ENCODE assay signal across 8 cellular contexts in genomic region chr12:48817957-48818830, GRCh38. TPM values are rescaled to one million over a fixed set of nuclear protein-coding genes. Genes with fewer than 3 reads are reported as not detected.
DNase-seq lines count a peak whose midpoint lies in the region; ATAC-seq, FAIRE-seq and TF ChIP-seq lines count a peak whose summit lies in the region.

Gene CACNB3 (plus strand): TSS chr12:48818496. CDS start chr12:48818930, 434 bp downstream.

- H3K27me3 ChIP-seq in DOHH2 (ENCODE audit: control insufficient read depth, low read length) (peaks cover 24% of the 10 kb centered on the region), subcutaneous abdominal adipose tissue (ENCODE audit: control insufficient read depth in 5 of 5, insufficient read depth in 4 of 5, low read length in 5 of 5) (peaks cover 0 to 11% (median 2%) of the 10 kb centered on the region in 5 donors)

- H3K9me3 ChIP-seq in DOHH2 (ENCODE audit: control insufficient read depth, insufficient read depth, low read length) (no peaks in the 10 kb centered on the region), subcutaneous abdominal adipose tissue (ENCODE audit: control insufficient read depth in 5 of 5, low read length in 5 of 5) (no peaks in the 10 kb centered on the region)

- no peaks in the 10 kb centered on the region for H3K9me2 ChIP-seq in DOHH2 (replicated peaks; ENCODE audit: control insufficient read depth, low read length)

- H3K36me3 ChIP-seq in DOHH2 (ENCODE audit: control insufficient read depth, low read length) (no peaks in the 10 kb centered on the region), subcutaneous abdominal adipose tissue (ENCODE audit: control insufficient read depth in 5 of 5, insufficient read depth in 5 of 5, low read length in 5 of 5) (peaks cover 0 to under 1% (median 0%) of the 10 kb centered on the region in 5 donors)

- no peaks in the 10 kb centered on the region for H4K20me1 ChIP-seq in DOHH2 (ENCODE audit: control insufficient read depth, insufficient read depth, low read depth, low read length)

- peaks cover 10% of the 10 kb centered on the region; the same call in 1 of the 2 replicates for H3F3A ChIP-seq in DOHH2 (ENCODE audit: control insufficient read depth, insufficient read depth)

- no peaks in the 10 kb centered on the region for H3K79me2 ChIP-seq in DOHH2 (ENCODE audit: control insufficient read depth, low read length)

- H3K4me2 ChIP-seq in DOHH2 (ENCODE audit: low read length): peak within 1 kb of the TSS; percentile 80

- DNase-seq in HT1080 (ENCODE audit: low read depth) (peak; percentile 50), RCC 7860 (ENCODE audit: low spot score) (peak; percentile 24), frontal cortex (ENCODE audit: low spot score in 2 of 2) (peak; percentile 62 to 65), nucleus accumbens (lab: John Stamatoyannopoulos, UW) (peak in 44 of 56 donors; percentile 5 to 91 (median 46))
- DNase-seq in activated effector memory CD4-positive, alpha-beta T cell treated with anti-CD3 and anti-CD28 coated beads, Interleukin-2, amount 50 U/mL, for 16 hours: peak; percentile 92

- H3K9ac ChIP-seq in subcutaneous abdominal adipose tissue (ENCODE audit: low read length in 5 of 5): peak within 1 kb of the TSS in 3 of 5 donors; percentile 52 to 58 (median 54)

- H3K4me1 ChIP-seq in DOHH2 (ENCODE audit: control insufficient read depth, low read length) (peaks cover 33% of the 10 kb centered on the region), subcutaneous abdominal adipose tissue (ENCODE audit: control insufficient read depth in 5 of 5, insufficient read depth in 5 of 5, low read length in 5 of 5) (peaks cover 6 to 47% (median 35%) of the 10 kb centered on the region in 5 donors)

- FAIRE-seq in RCC 7860 (lab: Jason Lieb, UNC) (no peak), frontal cortex (lab: Jason Lieb, UNC) (no peak)

- H3K27ac ChIP-seq in DOHH2 (ENCODE audit: low read depth, low read length) (no peak within 1 kb of the TSS), subcutaneous abdominal adipose tissue (ENCODE audit: low read depth, low read length) (no peak within 1 kb of the TSS)

- H3K4me3 ChIP-seq in DOHH2 (ENCODE audit: low read length) (peak within 1 kb of the TSS; percentile 83), subcutaneous abdominal adipose tissue (ENCODE audit: low read depth in 1 of 5, low read length in 5 of 5) (peak within 1 kb of the TSS in 4 of 5 donors; percentile 61 to 73 (median 66))

- TF ChIP-seq CTCF in DOHH2 (IDR thresholded peaks at IDR 0.05; ENCODE audit: low read depth, low read length, poor library complexity, severe bottlenecking): no peak

- ATAC-seq in HG03378 (IDR thresholded peaks at IDR 0.05; ENCODE audit: unreplicated experiment): no peak

RNA-seq across cellular contexts. Expression of gene CACNB3, which starts in this region (rescaled TPM):
- total RNA-seq in HT1080 (2014; rRNA removed; shearing (Covaris generic)): 13.3 and 15.1 TPM in 2 replicates
- polyA plus RNA-seq in HT1080 (2015; cell fraction: cytosol; rRNA removed): 12.1 and 12.3 TPM in 2 replicates
- 35.7 and 47.5 TPM in 2 replicates for polyA plus RNA-seq in HT1080 (2015; cell fraction: nucleus; rRNA removed)
- 41.6 TPM for total RNA-seq in frontal cortex

Comparison
In these comparisons a context has a peak if more than half of its experiments do, and no peak if none do; other contexts are left out.
1. DNase-seq: peak in every context shown above with its lines; median percentile 92 in activated effector memory CD4-positive, alpha-beta T cell treated with anti-CD3 and anti-CD28 coated beads, Interleukin-2, amount 50 U/mL, for 16 hours; 64 in frontal cortex; 50 in HT1080; 46 in nucleus accumbens; 24 in RCC 7860.